23 cellular contexts compared by ENCODE assay signal in the genomic region with DNA sequence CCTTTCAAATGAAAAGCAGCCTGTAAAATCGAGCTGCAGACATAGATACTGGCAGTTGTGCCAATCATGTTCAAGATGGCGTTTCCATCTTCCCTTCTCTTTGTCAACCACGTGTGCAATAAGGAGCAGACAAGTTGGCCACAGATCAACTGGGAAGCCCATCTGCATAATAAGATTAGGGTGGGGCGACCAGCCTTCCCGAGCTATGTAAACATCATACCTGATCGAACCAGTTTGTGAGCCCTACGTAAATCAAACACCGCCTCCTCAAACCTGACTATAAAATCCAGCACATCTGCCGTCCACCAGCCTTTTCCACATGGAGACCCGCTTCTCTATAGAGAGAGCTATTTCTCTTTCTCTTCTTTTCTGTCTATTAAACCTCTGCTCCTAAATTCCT. TPM values are rescaled to one million over a fixed set of nuclear protein-coding genes. Genes with fewer than 3 reads are reported as not detected.
DNase-seq lines count a peak whose midpoint lies in the region; ATAC-seq and TF ChIP-seq lines count a peak whose summit lies in the region.
"Had no signal": no experiment of that assay in that cellular context is flagged by ENCODE, and none has a peak within 500 bp of the region (broad histone marks: within the 10 kb centered on the region; RNA-seq: fewer than 3 reads in every experiment).

No MANE protein-coding gene starts in this region.

- H3K36me3 ChIP-seq in GM23338 (ENCODE audit: insufficient read depth): no peaks in the 10 kb centered on the region
- no peaks in the 10 kb centered on the region for H3K36me3 ChIP-seq in WERI-Rb-1
- H3K36me3 ChIP-seq in prostate gland: no peaks in the 10 kb centered on the region
- H3K36me3 ChIP-seq: upper lobe of left lung had no signal

- no peak for TF ChIP-seq POLR2A in prostate gland (IDR thresholded peaks at IDR 0.05)
- TF ChIP-seq POLR2A in erythroblast (IDR thresholded peaks at IDR 0.05; ENCODE audit: low read length): no peak

- 35% methylated on average over 10 of the region's 10 CpGs for WGBS in prostate gland

- peaks cover 3% of the 10 kb centered on the region for H3K27me3 Mint-ChIP-seq in GM23338 (ENCODE audit: insufficient read depth, low read depth, poor library complexity)
- peaks cover 2% of the 10 kb centered on the region; the same call in 1 of the 2 replicates for H3K27me3 Mint-ChIP-seq in WTC11 (ENCODE audit: low read depth)
- H3K27me3 Mint-ChIP-seq: activated naive CD8-positive, alpha-beta T cell had no signal

- H3K4me2 ChIP-seq in GM23338: no peak overlapping the region

- TF ChIP-seq CTCF in GM23338 (conservative IDR thresholded peaks at IDR 0.05; ENCODE audit: low read depth in 2 of 2) (no peak), WERI-Rb-1 (IDR thresholded peaks at IDR 0.05; ENCODE audit: low read depth, low read length) (no peak), prostate gland (IDR thresholded peaks at IDR 0.05) (no peak), WTC11 (IDR thresholded peaks at IDR 0.05) (no peak)

- H3K4me1 Mint-ChIP-seq in GM23338: peaks cover 14% of the 10 kb centered on the region
- peaks cover 18% of the 10 kb centered on the region for H3K4me1 Mint-ChIP-seq in WTC11
- H3K4me1 Mint-ChIP-seq: T-cell had no signal

- H3F3A ChIP-seq in GM23338 (replicated peaks; ENCODE audit: low read depth): no peaks in the 10 kb centered on the region

- H3K9me3 Mint-ChIP-seq in GM23338 (no peaks in the 10 kb centered on the region), WTC11 (peaks cover 7% of the 10 kb centered on the region; the same call in 1 of the 2 replicates)
- H3K9me3 Mint-ChIP-seq: activated CD4-positive, alpha-beta T cell treated with anti-CD3 and anti-CD28 coated beads, Interleukin-2, amount 10 ng/mL, durations not matched to agents 24 days and 14 days; neural crest cell; T-cell had no signal

- no peak overlapping the region for H3K27ac Mint-ChIP-seq in GM23338
- H3K27ac Mint-ChIP-seq in WTC11: no peak overlapping the region
- H3K27ac Mint-ChIP-seq: activated CD4-positive, alpha-beta T cell treated with anti-CD3 and anti-CD28 coated beads, Interleukin-2, amount 10 ng/mL, durations not matched to agents 24 days and 14 days; activated CD8-positive, alpha-beta memory T cell treated with anti-CD3 and anti-CD28 coated beads, Interleukin-2, amount 10 ng/mL, durations not matched to agents 7 days and 5 days; activated naive CD8-positive, alpha-beta T cell; T-cell had no signal

- H3K4me3 ChIP-seq in GM23338: no peak overlapping the region
- H3K4me3 ChIP-seq in WERI-Rb-1 (ENCODE audit: low read depth, low read length): no peak overlapping the region
- no peak overlapping the region for H3K4me3 ChIP-seq in prostate gland
- H3K4me3 ChIP-seq: upper lobe of left lung had no signal

- H3K36me3 Mint-ChIP-seq in GM23338 (ENCODE audit: low read depth): no peaks in the 10 kb centered on the region
- H3K36me3 Mint-ChIP-seq in WTC11: no peaks in the 10 kb centered on the region
- H3K36me3 Mint-ChIP-seq: activated CD8-positive, alpha-beta memory T cell treated with anti-CD3 and anti-CD28 coated beads, Interleukin-2, amount 10 ng/mL, durations not matched to agents 7 days and 5 days; activated naive CD8-positive, alpha-beta T cell; T-cell had no signal

- H3K9me3 ChIP-seq in WERI-Rb-1 (ENCODE audit: severe bottlenecking) (no peaks in the 10 kb centered on the region), prostate gland (no peaks in the 10 kb centered on the region)
- H3K9me3 ChIP-seq: upper lobe of left lung had no signal

- ATAC-seq in GM23338: no peak
- no peak for ATAC-seq in WTC11
- ATAC-seq in stimulated activated naive CD8-positive, alpha-beta T cell treated with anti-CD3 and anti-CD28 coated beads, Interleukin-15, Interleukin-2, amounts not matched to agents 100 U/mL and 50 U/mL, for 24 hours: no peak
- ATAC-seq: activated CD8-positive, alpha-beta memory T cell treated with anti-CD3 and anti-CD28 coated beads, Interleukin-2, amount 10 ng/mL, durations not matched to agents 7 days and 5 days; left lobe of liver; T-cell had no signal

- peaks cover 13% of the 10 kb centered on the region for H3K4me1 ChIP-seq in GM23338 (ENCODE audit: insufficient read depth)
- peaks cover 3% of the 10 kb centered on the region for H3K4me1 ChIP-seq in prostate gland (replicated peaks)
- H3K4me1 ChIP-seq: upper lobe of left lung had no signal

- H3K27me3 ChIP-seq in GM23338 (ENCODE audit: insufficient read depth) (no peaks in the 10 kb centered on the region), WERI-Rb-1 (ENCODE audit: insufficient read depth, low read depth, severe bottlenecking) (no peaks in the 10 kb centered on the region), prostate gland (replicated peaks; ENCODE audit: insufficient read depth) (no peaks in the 10 kb centered on the region)
- H3K27me3 ChIP-seq: upper lobe of left lung had no signal

- POLR2A ChIA-PET in WTC11 (lab: Charles Lee): no interaction called here

- peaks cover 9% of the 10 kb centered on the region for H3K9me2 ChIP-seq in GM23338 (ENCODE audit: insufficient read depth)

- CTCF ChIA-PET in WTC11 (lab: Charles Lee): no interaction called here

- H3K27ac ChIP-seq in GM23338 (ENCODE audit: low read depth): no peak overlapping the region
- H3K27ac ChIP-seq in WERI-Rb-1: no peak overlapping the region
- H3K27ac ChIP-seq in prostate gland: no peak overlapping the region
- H3K27ac ChIP-seq: upper lobe of left lung had no signal

- peak overlapping the region; percentile 66; the same call in 1 of the 2 replicates for H2AFZ ChIP-seq in GM23338

- H3K4me3 Mint-ChIP-seq in GM23338: no peak overlapping the region
- H3K4me3 Mint-ChIP-seq in WTC11: no peak overlapping the region
- H3K4me3 Mint-ChIP-seq: activated CD4-positive, alpha-beta T cell treated with anti-CD3 and anti-CD28 coated beads, Interleukin-2, amount 10 ng/mL, durations not matched to agents 24 days and 14 days; activated CD8-positive, alpha-beta memory T cell treated with anti-CD3 and anti-CD28 coated beads, Interleukin-2, amount 10 ng/mL, durations not matched to agents 7 days and 5 days; activated naive CD8-positive, alpha-beta T cell; neural crest cell; T-cell had no signal

- H4K20me1 ChIP-seq in GM23338 (replicated peaks; ENCODE audit: insufficient read depth): no peaks in the 10 kb centered on the region

- intact Hi-C loops in prostate gland (cut with DNase I): no loop called here

- H3K79me2 ChIP-seq in GM23338 (replicated peaks; ENCODE audit: insufficient read depth): no peaks in the 10 kb centered on the region

- DNase-seq in GM23338 (ENCODE audit: low spot score) (no peak), NCI-H2171 (lab: John Stamatoyannopoulos, UW) (peak; percentile 38), WERI-Rb-1 (peak; percentile 36), prostate gland (ENCODE audit: low spot score) (peak; percentile 47), WTC11 (ENCODE audit: low spot score) (no peak), erythroblast (lab: John Stamatoyannopoulos, UW) (no peak)
- no peak for DNase-seq in stimulated activated naive CD8-positive, alpha-beta T cell treated with anti-CD3 and anti-CD28 coated beads, Interleukin-15, Interleukin-2, amounts not matched to agents 100 U/mL and 50 U/mL, for 24 hours
- DNase-seq: activated CD4-positive, alpha-beta T cell treated with anti-CD3 and anti-CD28 coated beads, Interleukin-2, amount 10 ng/mL, durations not matched to agents 24 days and 14 days; activated CD8-positive, alpha-beta memory T cell treated with anti-CD3 and anti-CD28 coated beads, Interleukin-2, amount 10 ng/mL, durations not matched to agents 7 days and 5 days; effector CD4-positive, alpha-beta T cell; NCI-H226; Right ventricle myocardium superior; T-cell; upper lobe of left lung had no signal

TF ChIP-seq in GM23338, 12 proteins besides CTCF, POLR2A, EP300 and RAD21 (continues in another document):
- no peak for TF ChIP-seq CREB1 (CRISPR knock-in tag; IDR thresholded peaks at IDR 0.05; ENCODE audit: low read depth)
- TF ChIP-seq EZH2phosphoT487 (IDR thresholded peaks at IDR 0.05; ENCODE audit: unreplicated experiment): no peak
- TF ChIP-seq JUNB (IDR thresholded peaks at IDR 0.05; ENCODE audit: unreplicated experiment): no peak

TF ChIP-seq in WTC11, 78 proteins besides CTCF, POLR2A, EP300 and RAD21 (continues in another document):
- TF ChIP-seq ZNF317 (CRISPR knock-in tag; IDR thresholded peaks at IDR 0.05; ENCODE audit: borderline replicate concordance, low read depth) (no peak), TCF7 (CRISPR knock-in tag; IDR thresholded peaks at IDR 0.05; ENCODE audit: low read depth) (no peak), NFATC4 (CRISPR knock-in tag; IDR thresholded peaks at IDR 0.05) (no peak), JAZF1 (CRISPR knock-in tag; IDR thresholded peaks at IDR 0.05) (no peak), SOX15 (CRISPR knock-in tag; IDR thresholded peaks at IDR 0.05) (no peak), SMAD4 (CRISPR knock-in tag; IDR thresholded peaks at IDR 0.05) (no peak)
- TF ChIP-seq, protein P1, sequence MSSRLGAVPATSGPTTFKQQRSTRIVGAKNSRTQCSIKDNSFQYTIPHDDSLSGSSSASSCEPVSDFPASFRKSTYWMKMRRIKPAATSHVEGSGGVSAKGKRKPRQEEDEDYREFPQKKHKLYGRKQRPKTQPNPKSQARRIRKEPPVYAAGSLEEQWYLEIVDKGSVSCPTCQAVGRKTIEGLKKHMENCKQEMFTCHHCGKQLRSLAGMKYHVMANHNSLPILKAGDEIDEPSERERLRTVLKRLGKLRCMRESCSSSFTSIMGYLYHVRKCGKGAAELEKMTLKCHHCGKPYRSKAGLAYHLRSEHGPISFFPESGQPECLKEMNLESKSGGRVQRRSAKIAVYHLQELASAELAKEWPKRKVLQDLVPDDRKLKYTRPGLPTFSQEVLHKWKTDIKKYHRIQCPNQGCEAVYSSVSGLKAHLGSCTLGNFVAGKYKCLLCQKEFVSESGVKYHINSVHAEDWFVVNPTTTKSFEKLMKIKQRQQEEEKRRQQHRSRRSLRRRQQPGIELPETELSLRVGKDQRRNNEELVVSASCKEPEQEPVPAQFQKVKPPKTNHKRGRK (CRISPR knock-in tag; IDR thresholded peaks at IDR 0.05; ENCODE audit: borderline replicate concordance): no peak
- TF ChIP-seq, protein P2, sequence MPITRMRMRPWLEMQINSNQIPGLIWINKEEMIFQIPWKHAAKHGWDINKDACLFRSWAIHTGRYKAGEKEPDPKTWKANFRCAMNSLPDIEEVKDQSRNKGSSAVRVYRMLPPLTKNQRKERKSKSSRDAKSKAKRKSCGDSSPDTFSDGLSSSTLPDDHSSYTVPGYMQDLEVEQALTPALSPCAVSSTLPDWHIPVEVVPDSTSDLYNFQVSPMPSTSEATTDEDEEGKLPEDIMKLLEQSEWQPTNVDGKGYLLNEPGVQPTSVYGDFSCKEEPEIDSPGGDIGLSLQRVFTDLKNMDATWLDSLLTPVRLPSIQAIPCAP (CRISPR knock-in tag; IDR thresholded peaks at IDR 0.05): no peak

RNA-seq across cellular contexts. Expression of gene TRIM42, which starts 37.2 kb away (rescaled TPM):
- total RNA-seq in GM23338 (2014; rRNA removed; shearing (Covaris generic)): not detected in 2 replicates
- polyA plus RNA-seq in GM23338 (2016; fragmentation: Nextera tagmentation; extraction: Ambion mirVana): not detected in 2 replicates
- total RNA-seq in prostate gland (1 to 10 TPM in 1 of 2 donors, not detected in 1; 1.1 TPM), WTC11 (2021) (not detected in 3 replicates)
- total RNA-seq: activated CD4-positive, alpha-beta T cell treated with anti-CD3 and anti-CD28 coated beads, Interleukin-2, amount 10 ng/mL, durations not matched to agents 24 days and 14 days; activated CD8-positive, alpha-beta memory T cell treated with anti-CD3 and anti-CD28 coated beads, Interleukin-2, amount 10 ng/mL, durations not matched to agents 7 days and 5 days; astrocyte; Caco-2; G401; glomerular endothelial cell; left lobe of liver; LHCN-M2; neural crest cell; renal cortical epithelial cell; Right ventricle myocardium superior; T-cell; upper lobe of left lung had no signal

Comparison
In these comparisons a context has a peak if more than half of its experiments do, and no peak if none do; other contexts are left out.
1. DNase-seq: peak in NCI-H2171 (single experiment), WERI-Rb-1 (single experiment) and prostate gland (single experiment); none in GM23338 (single experiment), WTC11 (single experiment), erythroblast (0 of 2) and stimulated activated naive CD8-positive, alpha-beta T cell treated with anti-CD3 and anti-CD28 coated beads, Interleukin-15, Interleukin-2, amounts not matched to agents 100 U/mL and 50 U/mL, for 24 hours (single experiment).